ENCODE assay signal across 8 cellular contexts in genomic region chr18:36067118-36067957, GRCh38. TPM values are rescaled to one million over a fixed set of nuclear protein-coding genes. Genes with fewer than 3 reads are reported as not detected.
DNase-seq lines count a peak whose midpoint lies in the region; ATAC-seq and TF ChIP-seq lines count a peak whose summit lies in the region.

TSS of gene RPRD1A (minus strand) at chr18:36067559. CDS start at chr18:36067404, 155 bp downstream.

- H3K36me3 ChIP-seq in KMS-11 (ENCODE audit: insufficient read depth) (no peaks in the 10 kb centered on the region), Peyer's patch (no peaks in the 10 kb centered on the region), muscle layer of duodenum (ENCODE audit: control insufficient read depth in 1 of 2, insufficient read depth in 2 of 2, low read length in 2 of 2) (no peaks in the 10 kb centered on the region)

- H4K20me1 ChIP-seq in KMS-11 (ENCODE audit: insufficient read depth), result no peaks in the 10 kb centered on the region

- H3K4me1 ChIP-seq in KMS-11 (ENCODE audit: low read depth, poor library complexity, severe bottlenecking), result peaks cover 18% of the 10 kb centered on the region
- H3K4me1 ChIP-seq in Peyer's patch, result peaks cover 0 to 15% (median 0%) of the 10 kb centered on the region in 4 donors
- peaks cover 8 to 17% of the 10 kb centered on the region in 2 donors for H3K4me1 ChIP-seq in muscle layer of duodenum (ENCODE audit: control insufficient read depth in 1 of 2, insufficient read depth in 2 of 2, low read length in 2 of 2)

- H3K4me3 ChIP-seq in KMS-11 (IDR thresholded peaks at IDR 0.05; ENCODE audit: insufficient read depth, low read depth, low read length) (peak within 1 kb of the TSS; percentile 54), Peyer's patch (peak within 1 kb of the TSS; percentile 66 to 93 (median 78)), muscle layer of duodenum (ENCODE audit: low read depth in 1 of 2, low read length in 2 of 2) (peak within 1 kb of the TSS; percentile 80 to 86)

- TF ChIP-seq CTCF in KMS-11 (conservative IDR thresholded peaks at IDR 0.05; ENCODE audit: low read depth, low read length) (no peak), Peyer's patch (IDR thresholded peaks at IDR 0.05) (peak in 1 of 6 experiments; percentile 8)

- H3K9ac ChIP-seq in KMS-11, result peak within 1 kb of the TSS; percentile 95

- H3K9me3 ChIP-seq in Peyer's patch, result no peaks in the 10 kb centered on the region
- H3K9me3 ChIP-seq in muscle layer of duodenum (ENCODE audit: control insufficient read depth in 1 of 2, low read length in 2 of 2), result no peaks in the 10 kb centered on the region

- DNase-seq in DMS53 treated with DMSO at 0.1 percent for 48 hours (lab: John Stamatoyannopoulos, UW; ENCODE audit: unreplicated experiment), result peak; percentile 92
- peak; percentile 99 for DNase-seq in Peyer's patch
- peak; percentile 98 to 99 for DNase-seq in activated T-cell treated with anti-CD3 and anti-CD28 coated beads, Interleukin-2, amount 50 U/mL, for 48 hours
- DNase-seq in stimulated activated CD8-positive, alpha-beta memory T cell treated with anti-CD3 and anti-CD28 coated beads, Interleukin-7, amount 100 ng/mL, for 4 hours (ENCODE audit: low read depth in 2 of 2), result peak; percentile 95 to 98

- H2AFZ ChIP-seq in KMS-11 (ENCODE audit: low read depth), result peak within 1 kb of the TSS; percentile 76

- peak; percentile 19 to 64 for TF ChIP-seq POLR2A in Peyer's patch (IDR thresholded peaks at IDR 0.05)

- no peaks in the 10 kb centered on the region for H3K27me3 ChIP-seq in KMS-11 (ENCODE audit: insufficient read depth, low read depth)
- H3K27me3 ChIP-seq in Peyer's patch, result no peaks in the 10 kb centered on the region
- H3K27me3 ChIP-seq in muscle layer of duodenum (ENCODE audit: low read depth, low read length), result no peaks in the 10 kb centered on the region

- ATAC-seq in GM21737 (IDR thresholded peaks at IDR 0.05; ENCODE audit: unreplicated experiment), result peak; percentile 93
- ATAC-seq in esophagus mucosa, result peak; percentile 96

- H3K27ac ChIP-seq in KMS-11, result peak within 1 kb of the TSS; percentile 94
- peak within 1 kb of the TSS; percentile 87 to 91 (median 90) for H3K27ac ChIP-seq in Peyer's patch
- H3K27ac ChIP-seq in muscle layer of duodenum (ENCODE audit: low read length), result peak within 1 kb of the TSS; percentile 75

- H3K4me2 ChIP-seq in KMS-11, result peak within 1 kb of the TSS; percentile 73

- H3K79me2 ChIP-seq in KMS-11 (ENCODE audit: insufficient read depth, low read depth), result peaks cover 48% of the 10 kb centered on the region

RNA-seq across cellular contexts. Expression of gene RPRD1A, which starts in this region (rescaled TPM):
- total RNA-seq in Peyer's patch (10 to 100 TPM; 41.9 to 67.7 (median 50.8) TPM), esophagus mucosa (29.3 TPM)

Comparison
In these comparisons a context has a peak if more than half of its experiments do, and no peak if none do; other contexts are left out.
1. Peak in every context shown above with its lines: DNase-seq, ATAC-seq, H3K4me3 ChIP-seq and H3K27ac ChIP-seq.